ENCODE assay signal across 1 cellular context in genomic region chr11:75796091-75796435, GRCh38.
TF ChIP-seq lines count a peak whose summit lies in the region.

No MANE protein-coding gene starts in this region.

TF ChIP-seq in HepG2, 621 proteins besides CTCF, POLR2A, EP300 and RAD21 (continued from another document and continues in another):
- peak; percentile 4; the same call in 1 of the 2 replicates for TF ChIP-seq TFDP2 (CRISPR knock-in tag; IDR thresholded peaks at IDR 0.05)
- 0 out of 2 replicates have a peak, but pooled peaks have one; percentile 2 for TF ChIP-seq GATAD2A (CRISPR knock-in tag; IDR thresholded peaks at IDR 0.05)
- peak; percentile 2; the same call in 1 of the 2 replicates for TF ChIP-seq GZF1 (CRISPR knock-in tag; IDR thresholded peaks at IDR 0.05)
- 0 out of 2 replicates have a peak, but pooled peaks have one; percentile 53 for TF ChIP-seq ZBTB7A (CRISPR knock-in tag; IDR thresholded peaks at IDR 0.05)
- no peak for TF ChIP-seq ZNF20 (CRISPR knock-in tag; IDR thresholded peaks at IDR 0.05)
- TF ChIP-seq NR2C2 (CRISPR knock-in tag; IDR thresholded peaks at IDR 0.05; ENCODE audit: borderline replicate concordance): 0 out of 2 replicates have a peak, but pooled peaks have one; percentile 12
- 0 out of 2 replicates have a peak, but pooled peaks have one; percentile 4 for TF ChIP-seq HMG20A (CRISPR knock-in tag; IDR thresholded peaks at IDR 0.05; ENCODE audit: borderline replicate concordance)
- TF ChIP-seq NCOA1 (CRISPR knock-in tag; IDR thresholded peaks at IDR 0.05): 0 out of 2 replicates have a peak, but pooled peaks have one; percentile 89
- 0 out of 2 replicates have a peak, but pooled peaks have one; percentile 5 for TF ChIP-seq ZNF121 (CRISPR knock-in tag; IDR thresholded peaks at IDR 0.05)
- TF ChIP-seq ETS1 (CRISPR knock-in tag; IDR thresholded peaks at IDR 0.05): no peak
- TF ChIP-seq ZBTB7B (CRISPR knock-in tag; IDR thresholded peaks at IDR 0.05): 0 out of 2 replicates have a peak, but pooled peaks have one; percentile 39
- TF ChIP-seq CEBPZ (IDR thresholded peaks at IDR 0.05; ENCODE audit: low read length): no peak
- no peak for TF ChIP-seq SETDB1 (CRISPR knock-in tag; IDR thresholded peaks at IDR 0.05; ENCODE audit: borderline replicate concordance)
- TF ChIP-seq TEAD3 (CRISPR knock-in tag; optimal IDR thresholded peaks at IDR 0.05; ENCODE audit: borderline replicate concordance): no peak
- no peak for TF ChIP-seq CBX2 (IDR thresholded peaks at IDR 0.05; ENCODE audit: low read depth, low read length)
- no peak for TF ChIP-seq CBX2 (CRISPR knock-in tag; IDR thresholded peaks at IDR 0.05; ENCODE audit: low read depth)
- TF ChIP-seq ZNF720 (CRISPR knock-in tag; IDR thresholded peaks at IDR 0.05): no peak
- peak; percentile 10; the same call in 1 of the 2 replicates for TF ChIP-seq ZNF292 (CRISPR knock-in tag; IDR thresholded peaks at IDR 0.05; ENCODE audit: borderline replicate concordance, low read depth)
- TF ChIP-seq TCF12 (IDR thresholded peaks at IDR 0.05): no peak
- TF ChIP-seq TCF12 (CRISPR knock-in tag; IDR thresholded peaks at IDR 0.05): no peak
- TF ChIP-seq ZNF781 (CRISPR knock-in tag; IDR thresholded peaks at IDR 0.05; ENCODE audit: borderline replicate concordance, not compliant biosample characterization): peak; percentile 34
- no peak for TF ChIP-seq SMARCE1 (IDR thresholded peaks at IDR 0.05; ENCODE audit: borderline replicate concordance)
- no peak for TF ChIP-seq ZNF850 (CRISPR knock-in tag; conservative IDR thresholded peaks at IDR 0.05)
- TF ChIP-seq ZNF687 (CRISPR knock-in tag; IDR thresholded peaks at IDR 0.05): peak; percentile 37; the same call in 1 of the 2 replicates
- 0 out of 2 replicates have a peak, but pooled peaks have one; percentile 3 for TF ChIP-seq MIER2 (CRISPR knock-in tag; IDR thresholded peaks at IDR 0.05)
- TF ChIP-seq MTA1 (CRISPR knock-in tag; IDR thresholded peaks at IDR 0.05; ENCODE audit: borderline replicate concordance): peak; percentile 40; the same call in 1 of the 2 replicates
- TF ChIP-seq UBTF (CRISPR knock-in tag; IDR thresholded peaks at IDR 0.05): 0 out of 2 replicates have a peak, but pooled peaks have one; percentile 5
- 0 out of 2 replicates have a peak, but pooled peaks have one; percentile 9 for TF ChIP-seq SSRP1 (CRISPR knock-in tag; IDR thresholded peaks at IDR 0.05)
- TF ChIP-seq SOX6 (IDR thresholded peaks at IDR 0.05): no peak
- peak; percentile 4; the same call in 1 of the 2 replicates for TF ChIP-seq SOX6 (CRISPR knock-in tag; IDR thresholded peaks at IDR 0.05)
- 0 out of 2 replicates have a peak, but pooled peaks have one; percentile 27 for TF ChIP-seq ZNF414 (CRISPR knock-in tag; IDR thresholded peaks at IDR 0.05)
- peak; percentile 4; the same call in 1 of the 2 replicates for TF ChIP-seq ZNF609 (CRISPR knock-in tag; IDR thresholded peaks at IDR 0.05; ENCODE audit: borderline replicate concordance)
- TF ChIP-seq ZBTB37 (CRISPR knock-in tag; IDR thresholded peaks at IDR 0.05): no peak
